ENCODE assay signal across 9 cellular contexts in genomic region chr2:172084484-172084733, GRCh38. TPM values are rescaled to one million over a fixed set of nuclear protein-coding genes. Genes with fewer than 3 reads are reported as not detected.
A peak's percentile ranks its signal among the peaks of the same experiment; 100 is the strongest.
DNase-seq lines count a peak whose midpoint lies in the region; ATAC-seq, FAIRE-seq and TF ChIP-seq lines count a peak whose summit lies in the region.
"Had no signal": no experiment of that assay in that cellular context is flagged by ENCODE, and none has a peak within 500 bp of the region (broad histone marks: within the 10 kb centered on the region; RNA-seq: fewer than 3 reads in every experiment).

No MANE protein-coding gene starts in this region.

- ATAC-seq in HG03135 (IDR thresholded peaks at IDR 0.05; ENCODE audit: unreplicated experiment) (peak; percentile 2), HG03378 (IDR thresholded peaks at IDR 0.05; ENCODE audit: unreplicated experiment) (no peak)
- no peak for ATAC-seq in naive thymus-derived CD4-positive, alpha-beta T cell

- peaks cover 37 to 75% (median 56%) of the 10 kb centered on the region in 7 donors for H3K4me1 Mint-ChIP-seq in naive thymus-derived CD4-positive, alpha-beta T cell

- peak overlapping the region in 9 of 10 donors; percentile 48 to 85 (median 78) for H3K4me3 Mint-ChIP-seq in naive thymus-derived CD4-positive, alpha-beta T cell

- H3K27ac Mint-ChIP-seq in naive thymus-derived CD4-positive, alpha-beta T cell, result peak overlapping the region in 5 of 9 donors; percentile 14 to 86 (median 76)

- peak overlapping the region; percentile 75 for H3K4me3 ChIP-seq in adipocyte (ENCODE audit: low read length)
- H3K4me3 ChIP-seq in naive thymus-derived CD4-positive, alpha-beta T cell (ENCODE audit: low read length), result peak overlapping the region; percentile 15

- CTCF ChIA-PET in naive thymus-derived CD4-positive, alpha-beta T cell (lab: Charles Lee), result no interaction called here

- peaks cover 0 to 24% (median 0%) of the 10 kb centered on the region in 5 donors for H3K36me3 Mint-ChIP-seq in naive thymus-derived CD4-positive, alpha-beta T cell

- H3K27ac ChIP-seq in naive thymus-derived CD4-positive, alpha-beta T cell (ENCODE audit: low read depth, low read length), result no peak overlapping the region

- TF ChIP-seq CTCF in D721Med (IDR thresholded peaks at IDR 0.05; ENCODE audit: insufficient read depth, missing control alignments), result no peak

- H3K9me3 Mint-ChIP-seq in naive thymus-derived CD4-positive, alpha-beta T cell, result peaks cover 0 to 68% (median 11%) of the 10 kb centered on the region in 11 donors

- DNase-seq in adipocyte (ENCODE audit: low read depth), result no peak
- DNase-seq in naive thymus-derived CD4-positive, alpha-beta T cell, result peak in 1 of 9 donors; percentile 21
- no peak for DNase-seq in posterior vena cava (ENCODE audit: low spot score)
- no peak for DNase-seq in D721Med (ENCODE audit: insufficient read length, low spot score)
- no peak for DNase-seq in NCI-H1436 treated with DMSO at 0.1 percent for 48 hours (lab: John Stamatoyannopoulos, UW)

- H3K9me3 ChIP-seq in ES-I3 (ENCODE audit: control insufficient read depth, insufficient read depth, low read length) (no peaks in the 10 kb centered on the region), adipocyte (ENCODE audit: control insufficient read depth, low read length) (peaks cover 3% of the 10 kb centered on the region)
- peaks cover 0 to 9% (median 0%) of the 10 kb centered on the region in 3 experiments for H3K9me3 ChIP-seq in naive thymus-derived CD4-positive, alpha-beta T cell (ENCODE audit: control insufficient read depth in 2 of 3, low read length in 3 of 3)

- H3K4me1 ChIP-seq in ES-I3 (ENCODE audit: insufficient read depth, low read length) (peaks cover 12% of the 10 kb centered on the region), adipocyte (ENCODE audit: control insufficient read depth, insufficient read depth, low read length) (peaks cover 11% of the 10 kb centered on the region)
- peaks cover 50 to 51% of the 10 kb centered on the region in 2 donors for H3K4me1 ChIP-seq in naive thymus-derived CD4-positive, alpha-beta T cell (ENCODE audit: control insufficient read depth in 2 of 2, insufficient read depth in 2 of 2, low read length in 2 of 2)

- POLR2A ChIA-PET in naive thymus-derived CD4-positive, alpha-beta T cell (lab: Charles Lee), result interaction anchor here (1.1 kb wide), 1 partner anchor 20 kb away, joined by 3 read pairs; no protein-coding TSS in a partner anchor

- H3K27me3 Mint-ChIP-seq in naive thymus-derived CD4-positive, alpha-beta T cell, result peaks cover 80 to 97% (median 88%) of the 10 kb centered on the region in 5 donors

- peaks cover 82% of the 10 kb centered on the region for H3K27me3 ChIP-seq in adipocyte (replicated peaks; ENCODE audit: control insufficient read depth, insufficient read depth, low read length)
- H3K27me3 ChIP-seq in naive thymus-derived CD4-positive, alpha-beta T cell (ENCODE audit: control insufficient read depth in 2 of 2, insufficient read depth in 2 of 2, low read length in 2 of 2), result peaks cover 79 to 96% of the 10 kb centered on the region in 2 donors

- no peaks in the 10 kb centered on the region for H3K36me3 ChIP-seq in ES-I3 (ENCODE audit: insufficient read depth, low read length)
- no peaks in the 10 kb centered on the region for H3K36me3 ChIP-seq in adipocyte (ENCODE audit: control insufficient read depth, insufficient read depth, low read length, severe bottlenecking)
- no peaks in the 10 kb centered on the region for H3K36me3 ChIP-seq in naive thymus-derived CD4-positive, alpha-beta T cell (ENCODE audit: control insufficient read depth in 2 of 3, insufficient read depth in 3 of 3, low read length in 3 of 3)

- intact Hi-C loops in naive thymus-derived CD4-positive, alpha-beta T cell (cut with micrococcal nuclease), result loop anchor here (5.0 to 10.0 kb wide), 2 partner anchors 142 to 1370 kb away; partner anchors contain the start of gene SP5 (in 1 of the 2)
- intact Hi-C loops in posterior vena cava (cut with DNase I), result no loop called here

- FAIRE-seq in D721Med (lab: Jason Lieb, UNC), result no peak

- H3K9ac ChIP-seq in ES-I3 (ENCODE audit: low read depth, low read length) (peak overlapping the region; percentile 54; the same call in 1 of the 2 replicates), adipocyte (ENCODE audit: low read length) (no peak overlapping the region)

RNA-seq across cellular contexts. Expression of gene DLX1, which starts 0.9 kb away (rescaled TPM):
- total RNA-seq in naive thymus-derived CD4-positive, alpha-beta T cell, result not detected
- polyA plus RNA-seq in naive thymus-derived CD4-positive, alpha-beta T cell, result not detected
- total RNA-seq in posterior vena cava, result not detected
- total RNA-seq: T-helper 1 cell treated with Interleukin-12 subunit alpha and Interleukin-12 subunit beta and Interleukin-4 antibody, amounts not matched to agents 30 ng/mL and 1 ng/mL, for 36 hours had no signal

RNA-seq across cellular contexts. Expression of gene DLX2, which starts 18.3 kb away (rescaled TPM):
- under 1 TPM in 2 of 5 experiments, not detected in 3; 0.16 to 0.34 TPM for total RNA-seq in naive thymus-derived CD4-positive, alpha-beta T cell
- polyA plus RNA-seq in naive thymus-derived CD4-positive, alpha-beta T cell, result not detected
- not detected for total RNA-seq in posterior vena cava
- total RNA-seq: T-helper 1 cell treated with Interleukin-12 subunit alpha and Interleukin-12 subunit beta and Interleukin-4 antibody, amounts not matched to agents 30 ng/mL and 1 ng/mL, for 36 hours had no signal

Comparison
In these comparisons a context has a peak if more than half of its experiments do, and no peak if none do; other contexts are left out.
1. intact Hi-C loops: an anchor here in naive thymus-derived CD4-positive, alpha-beta T cell (5.0 to 10.0 kb wide); none called in posterior vena cava.